1 cellular context compared by ENCODE assay signal in the genomic region with DNA sequence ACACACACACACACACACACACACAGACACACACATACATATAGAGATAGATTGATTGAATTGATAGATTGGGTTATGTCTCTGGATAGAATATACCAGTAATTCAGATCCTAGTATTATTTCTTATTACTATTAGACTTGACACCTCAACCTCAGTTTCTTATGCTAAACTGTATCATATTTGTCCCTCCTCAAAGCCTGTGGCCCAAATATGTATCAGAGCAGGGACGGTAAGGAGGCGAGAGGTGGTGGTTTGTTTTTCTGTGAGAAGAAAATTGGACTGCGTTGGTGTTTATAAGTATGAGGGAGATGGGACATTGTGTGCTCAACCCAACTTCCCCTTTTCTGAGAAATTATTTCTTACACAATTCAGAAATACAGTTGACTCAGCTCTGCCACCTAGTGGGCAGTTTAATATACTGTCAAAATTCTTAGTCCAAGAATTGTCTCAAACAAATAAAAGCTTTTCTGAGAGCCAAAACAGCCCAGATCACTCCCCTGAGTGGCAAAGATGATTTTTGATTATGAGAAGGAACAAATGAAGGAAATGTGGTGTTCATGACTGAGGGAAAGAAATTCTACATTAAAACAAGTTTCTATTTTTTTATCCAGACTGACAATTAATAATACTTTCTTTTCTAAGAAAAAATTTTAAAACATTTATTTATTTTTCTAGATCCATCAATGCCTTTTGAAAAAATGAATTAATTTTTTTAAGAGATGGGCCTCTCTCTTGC.
TF ChIP-seq lines count a peak whose summit lies in the region.

No MANE protein-coding gene starts in this region.

TF ChIP-seq in HepG2, 621 proteins besides CTCF, POLR2A, EP300 and RAD21 (continues in another document):
- TF ChIP-seq, protein P1, sequence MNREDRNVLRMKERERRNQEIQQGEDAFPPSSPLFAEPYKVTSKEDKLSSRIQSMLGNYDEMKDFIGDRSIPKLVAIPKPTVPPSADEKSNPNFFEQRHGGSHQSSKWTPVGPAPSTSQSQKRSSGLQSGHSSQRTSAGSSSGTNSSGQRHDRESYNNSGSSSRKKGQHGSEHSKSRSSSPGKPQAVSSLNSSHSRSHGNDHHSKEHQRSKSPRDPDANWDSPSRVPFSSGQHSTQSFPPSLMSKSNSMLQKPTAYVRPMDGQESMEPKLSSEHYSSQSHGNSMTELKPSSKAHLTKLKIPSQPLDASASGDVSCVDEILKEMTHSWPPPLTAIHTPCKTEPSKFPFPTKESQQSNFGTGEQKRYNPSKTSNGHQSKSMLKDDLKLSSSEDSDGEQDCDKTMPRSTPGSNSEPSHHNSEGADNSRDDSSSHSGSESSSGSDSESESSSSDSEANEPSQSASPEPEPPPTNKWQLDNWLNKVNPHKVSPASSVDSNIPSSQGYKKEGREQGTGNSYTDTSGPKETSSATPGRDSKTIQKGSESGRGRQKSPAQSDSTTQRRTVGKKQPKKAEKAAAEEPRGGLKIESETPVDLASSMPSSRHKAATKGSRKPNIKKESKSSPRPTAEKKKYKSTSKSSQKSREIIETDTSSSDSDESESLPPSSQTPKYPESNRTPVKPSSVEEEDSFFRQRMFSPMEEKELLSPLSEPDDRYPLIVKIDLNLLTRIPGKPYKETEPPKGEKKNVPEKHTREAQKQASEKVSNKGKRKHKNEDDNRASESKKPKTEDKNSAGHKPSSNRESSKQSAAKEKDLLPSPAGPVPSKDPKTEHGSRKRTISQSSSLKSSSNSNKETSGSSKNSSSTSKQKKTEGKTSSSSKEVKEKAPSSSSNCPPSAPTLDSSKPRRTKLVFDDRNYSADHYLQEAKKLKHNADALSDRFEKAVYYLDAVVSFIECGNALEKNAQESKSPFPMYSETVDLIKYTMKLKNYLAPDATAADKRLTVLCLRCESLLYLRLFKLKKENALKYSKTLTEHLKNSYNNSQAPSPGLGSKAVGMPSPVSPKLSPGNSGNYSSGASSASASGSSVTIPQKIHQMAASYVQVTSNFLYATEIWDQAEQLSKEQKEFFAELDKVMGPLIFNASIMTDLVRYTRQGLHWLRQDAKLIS (CRISPR knock-in tag; IDR thresholded peaks at IDR 0.05): no peak
- TF ChIP-seq MAFG (CRISPR knock-in tag; IDR thresholded peaks at IDR 0.05) (no peak), BRD4 (CRISPR knock-in tag; IDR thresholded peaks at IDR 0.05) (no peak), CEBPB (IDR thresholded peaks at IDR 0.05; ENCODE audit: borderline replicate concordance, low read depth, low read length) (peak; percentile 69; the same call in 1 of the 2 replicates), HOXA5 (CRISPR knock-in tag; IDR thresholded peaks at IDR 0.05) (no peak), MED8 (CRISPR knock-in tag; IDR thresholded peaks at IDR 0.05; ENCODE audit: insufficient replicate concordance) (no peak), TSC22D2 (CRISPR knock-in tag; IDR thresholded peaks at IDR 0.05; ENCODE audit: borderline replicate concordance) (no peak), TAF1 (CRISPR knock-in tag; IDR thresholded peaks at IDR 0.05) (no peak), ZNF558 (CRISPR knock-in tag; IDR thresholded peaks at IDR 0.05; ENCODE audit: borderline replicate concordance) (no peak), KLF9 (CRISPR knock-in tag; IDR thresholded peaks at IDR 0.05; ENCODE audit: low read depth) (no peak), HNF4A (CRISPR knock-in tag; IDR thresholded peaks at IDR 0.05) (no peak), ZNF263 (CRISPR knock-in tag; IDR thresholded peaks at IDR 0.05) (no peak), MIXL1 (CRISPR knock-in tag; IDR thresholded peaks at IDR 0.05) (no peak), HCFC1 (IDR thresholded peaks at IDR 0.05; ENCODE audit: low read depth, low read length) (no peak), CHD2 (IDR thresholded peaks at IDR 0.05; ENCODE audit: low read depth, low read length) (no peak), ZNF367 (CRISPR knock-in tag; IDR thresholded peaks at IDR 0.05; ENCODE audit: borderline replicate concordance) (no peak), ZNF20 (CRISPR knock-in tag; IDR thresholded peaks at IDR 0.05) (no peak), ZNF749 (CRISPR knock-in tag; IDR thresholded peaks at IDR 0.05; ENCODE audit: borderline replicate concordance) (no peak), SUZ12 (IDR thresholded peaks at IDR 0.05; ENCODE audit: low read depth, low read length) (no peak), FOSL2 (CRISPR knock-in tag; IDR thresholded peaks at IDR 0.05) (no peak), SMAD3 (CRISPR knock-in tag; IDR thresholded peaks at IDR 0.05) (0 out of 2 replicates have a peak, but pooled peaks have one; percentile 25), ZNF790 (CRISPR knock-in tag; IDR thresholded peaks at IDR 0.05; ENCODE audit: borderline replicate concordance) (no peak)
- TF ChIP-seq, protein P2, sequence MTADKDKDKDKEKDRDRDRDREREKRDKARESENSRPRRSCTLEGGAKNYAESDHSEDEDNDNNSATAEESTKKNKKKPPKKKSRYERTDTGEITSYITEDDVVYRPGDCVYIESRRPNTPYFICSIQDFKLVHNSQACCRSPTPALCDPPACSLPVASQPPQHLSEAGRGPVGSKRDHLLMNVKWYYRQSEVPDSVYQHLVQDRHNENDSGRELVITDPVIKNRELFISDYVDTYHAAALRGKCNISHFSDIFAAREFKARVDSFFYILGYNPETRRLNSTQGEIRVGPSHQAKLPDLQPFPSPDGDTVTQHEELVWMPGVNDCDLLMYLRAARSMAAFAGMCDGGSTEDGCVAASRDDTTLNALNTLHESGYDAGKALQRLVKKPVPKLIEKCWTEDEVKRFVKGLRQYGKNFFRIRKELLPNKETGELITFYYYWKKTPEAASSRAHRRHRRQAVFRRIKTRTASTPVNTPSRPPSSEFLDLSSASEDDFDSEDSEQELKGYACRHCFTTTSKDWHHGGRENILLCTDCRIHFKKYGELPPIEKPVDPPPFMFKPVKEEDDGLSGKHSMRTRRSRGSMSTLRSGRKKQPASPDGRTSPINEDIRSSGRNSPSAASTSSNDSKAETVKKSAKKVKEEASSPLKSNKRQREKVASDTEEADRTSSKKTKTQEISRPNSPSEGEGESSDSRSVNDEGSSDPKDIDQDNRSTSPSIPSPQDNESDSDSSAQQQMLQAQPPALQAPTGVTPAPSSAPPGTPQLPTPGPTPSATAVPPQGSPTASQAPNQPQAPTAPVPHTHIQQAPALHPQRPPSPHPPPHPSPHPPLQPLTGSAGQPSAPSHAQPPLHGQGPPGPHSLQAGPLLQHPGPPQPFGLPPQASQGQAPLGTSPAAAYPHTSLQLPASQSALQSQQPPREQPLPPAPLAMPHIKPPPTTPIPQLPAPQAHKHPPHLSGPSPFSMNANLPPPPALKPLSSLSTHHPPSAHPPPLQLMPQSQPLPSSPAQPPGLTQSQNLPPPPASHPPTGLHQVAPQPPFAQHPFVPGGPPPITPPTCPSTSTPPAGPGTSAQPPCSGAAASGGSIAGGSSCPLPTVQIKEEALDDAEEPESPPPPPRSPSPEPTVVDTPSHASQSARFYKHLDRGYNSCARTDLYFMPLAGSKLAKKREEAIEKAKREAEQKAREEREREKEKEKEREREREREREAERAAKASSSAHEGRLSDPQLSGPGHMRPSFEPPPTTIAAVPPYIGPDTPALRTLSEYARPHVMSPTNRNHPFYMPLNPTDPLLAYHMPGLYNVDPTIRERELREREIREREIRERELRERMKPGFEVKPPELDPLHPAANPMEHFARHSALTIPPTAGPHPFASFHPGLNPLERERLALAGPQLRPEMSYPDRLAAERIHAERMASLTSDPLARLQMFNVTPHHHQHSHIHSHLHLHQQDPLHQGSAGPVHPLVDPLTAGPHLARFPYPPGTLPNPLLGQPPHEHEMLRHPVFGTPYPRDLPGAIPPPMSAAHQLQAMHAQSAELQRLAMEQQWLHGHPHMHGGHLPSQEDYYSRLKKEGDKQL (CRISPR knock-in tag; IDR thresholded peaks at IDR 0.05; ENCODE audit: low read depth): no peak
- TF ChIP-seq, protein P3, sequence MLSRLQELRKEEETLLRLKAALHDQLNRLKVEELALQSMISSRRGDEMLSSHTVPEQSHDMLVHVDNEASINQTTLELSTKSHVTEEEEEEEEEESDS (CRISPR knock-in tag; IDR thresholded peaks at IDR 0.05; ENCODE audit: borderline replicate concordance): no peak
- TF ChIP-seq, protein P4, sequence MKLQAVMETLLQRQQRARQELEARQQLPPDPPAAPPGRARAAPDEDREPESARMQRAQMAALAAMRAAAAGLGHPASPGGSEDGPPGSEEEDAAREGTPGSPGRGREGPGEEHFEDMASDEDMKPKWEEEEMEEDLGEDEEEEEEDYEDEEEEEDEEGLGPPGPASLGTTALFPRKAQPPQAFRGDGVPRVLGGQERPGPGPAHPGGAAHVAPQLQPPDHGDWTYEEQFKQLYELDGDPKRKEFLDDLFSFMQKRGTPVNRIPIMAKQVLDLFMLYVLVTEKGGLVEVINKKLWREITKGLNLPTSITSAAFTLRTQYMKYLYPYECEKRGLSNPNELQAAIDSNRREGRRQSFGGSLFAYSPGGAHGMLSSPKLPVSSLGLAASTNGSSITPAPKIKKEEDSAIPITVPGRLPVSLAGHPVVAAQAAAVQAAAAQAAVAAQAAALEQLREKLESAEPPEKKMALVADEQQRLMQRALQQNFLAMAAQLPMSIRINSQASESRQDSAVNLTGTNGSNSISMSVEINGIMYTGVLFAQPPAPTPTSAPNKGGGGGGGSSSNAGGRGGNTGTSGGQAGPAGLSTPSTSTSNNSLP (IDR thresholded peaks at IDR 0.05; ENCODE audit: low read depth, low read length): 0 out of 2 replicates have a peak, but pooled peaks have one; percentile 33
- TF ChIP-seq, protein P5, sequence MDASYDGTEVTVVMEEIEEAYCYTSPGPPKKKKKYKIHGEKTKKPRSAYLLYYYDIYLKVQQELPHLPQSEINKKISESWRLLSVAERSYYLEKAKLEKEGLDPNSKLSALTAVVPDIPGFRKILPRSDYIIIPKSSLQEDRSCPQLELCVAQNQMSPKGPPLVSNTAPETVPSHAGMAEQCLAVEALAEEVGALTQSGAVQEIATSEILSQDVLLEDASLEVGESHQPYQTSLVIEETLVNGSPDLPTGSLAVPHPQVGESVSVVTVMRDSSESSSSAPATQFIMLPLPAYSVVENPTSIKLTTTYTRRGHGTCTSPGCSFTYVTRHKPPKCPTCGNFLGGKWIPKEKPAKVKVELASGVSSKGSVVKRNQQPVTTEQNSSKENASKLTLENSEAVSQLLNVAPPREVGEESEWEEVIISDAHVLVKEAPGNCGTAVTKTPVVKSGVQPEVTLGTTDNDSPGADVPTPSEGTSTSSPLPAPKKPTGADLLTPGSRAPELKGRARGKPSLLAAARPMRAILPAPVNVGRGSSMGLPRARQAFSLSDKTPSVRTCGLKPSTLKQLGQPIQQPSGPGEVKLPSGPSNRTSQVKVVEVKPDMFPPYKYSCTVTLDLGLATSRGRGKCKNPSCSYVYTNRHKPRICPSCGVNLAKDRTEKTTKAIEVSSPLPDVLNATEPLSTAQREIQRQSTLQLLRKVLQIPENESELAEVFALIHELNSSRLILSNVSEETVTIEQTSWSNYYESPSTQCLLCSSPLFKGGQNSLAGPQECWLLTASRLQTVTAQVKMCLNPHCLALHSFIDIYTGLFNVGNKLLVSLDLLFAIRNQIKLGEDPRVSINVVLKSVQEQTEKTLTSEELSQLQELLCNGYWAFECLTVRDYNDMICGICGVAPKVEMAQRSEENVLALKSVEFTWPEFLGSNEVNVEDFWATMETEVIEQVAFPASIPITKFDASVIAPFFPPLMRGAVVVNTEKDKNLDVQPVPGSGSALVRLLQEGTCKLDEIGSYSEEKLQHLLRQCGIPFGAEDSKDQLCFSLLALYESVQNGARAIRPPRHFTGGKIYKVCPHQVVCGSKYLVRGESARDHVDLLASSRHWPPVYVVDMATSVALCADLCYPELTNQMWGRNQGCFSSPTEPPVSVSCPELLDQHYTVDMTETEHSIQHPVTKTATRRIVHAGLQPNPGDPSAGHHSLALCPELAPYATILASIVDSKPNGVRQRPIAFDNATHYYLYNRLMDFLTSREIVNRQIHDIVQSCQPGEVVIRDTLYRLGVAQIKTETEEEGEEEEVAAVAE (CRISPR knock-in tag; IDR thresholded peaks at IDR 0.05; ENCODE audit: borderline replicate concordance): no peak
- TF ChIP-seq, protein P6, sequence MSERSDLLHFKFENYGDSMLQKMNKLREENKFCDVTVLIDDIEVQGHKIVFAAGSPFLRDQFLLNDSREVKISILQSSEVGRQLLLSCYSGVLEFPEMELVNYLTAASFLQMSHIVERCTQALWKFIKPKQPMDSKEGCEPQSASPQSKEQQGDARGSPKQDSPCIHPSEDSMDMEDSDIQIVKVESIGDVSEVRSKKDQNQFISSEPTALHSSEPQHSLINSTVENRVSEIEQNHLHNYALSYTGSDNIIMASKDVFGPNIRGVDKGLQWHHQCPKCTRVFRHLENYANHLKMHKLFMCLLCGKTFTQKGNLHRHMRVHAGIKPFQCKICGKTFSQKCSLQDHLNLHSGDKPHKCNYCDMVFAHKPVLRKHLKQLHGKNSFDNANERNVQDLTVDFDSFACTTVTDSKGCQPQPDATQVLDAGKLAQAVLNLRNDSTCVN (CRISPR knock-in tag; IDR thresholded peaks at IDR 0.05; ENCODE audit: borderline replicate concordance): no peak
- TF ChIP-seq, protein P7, sequence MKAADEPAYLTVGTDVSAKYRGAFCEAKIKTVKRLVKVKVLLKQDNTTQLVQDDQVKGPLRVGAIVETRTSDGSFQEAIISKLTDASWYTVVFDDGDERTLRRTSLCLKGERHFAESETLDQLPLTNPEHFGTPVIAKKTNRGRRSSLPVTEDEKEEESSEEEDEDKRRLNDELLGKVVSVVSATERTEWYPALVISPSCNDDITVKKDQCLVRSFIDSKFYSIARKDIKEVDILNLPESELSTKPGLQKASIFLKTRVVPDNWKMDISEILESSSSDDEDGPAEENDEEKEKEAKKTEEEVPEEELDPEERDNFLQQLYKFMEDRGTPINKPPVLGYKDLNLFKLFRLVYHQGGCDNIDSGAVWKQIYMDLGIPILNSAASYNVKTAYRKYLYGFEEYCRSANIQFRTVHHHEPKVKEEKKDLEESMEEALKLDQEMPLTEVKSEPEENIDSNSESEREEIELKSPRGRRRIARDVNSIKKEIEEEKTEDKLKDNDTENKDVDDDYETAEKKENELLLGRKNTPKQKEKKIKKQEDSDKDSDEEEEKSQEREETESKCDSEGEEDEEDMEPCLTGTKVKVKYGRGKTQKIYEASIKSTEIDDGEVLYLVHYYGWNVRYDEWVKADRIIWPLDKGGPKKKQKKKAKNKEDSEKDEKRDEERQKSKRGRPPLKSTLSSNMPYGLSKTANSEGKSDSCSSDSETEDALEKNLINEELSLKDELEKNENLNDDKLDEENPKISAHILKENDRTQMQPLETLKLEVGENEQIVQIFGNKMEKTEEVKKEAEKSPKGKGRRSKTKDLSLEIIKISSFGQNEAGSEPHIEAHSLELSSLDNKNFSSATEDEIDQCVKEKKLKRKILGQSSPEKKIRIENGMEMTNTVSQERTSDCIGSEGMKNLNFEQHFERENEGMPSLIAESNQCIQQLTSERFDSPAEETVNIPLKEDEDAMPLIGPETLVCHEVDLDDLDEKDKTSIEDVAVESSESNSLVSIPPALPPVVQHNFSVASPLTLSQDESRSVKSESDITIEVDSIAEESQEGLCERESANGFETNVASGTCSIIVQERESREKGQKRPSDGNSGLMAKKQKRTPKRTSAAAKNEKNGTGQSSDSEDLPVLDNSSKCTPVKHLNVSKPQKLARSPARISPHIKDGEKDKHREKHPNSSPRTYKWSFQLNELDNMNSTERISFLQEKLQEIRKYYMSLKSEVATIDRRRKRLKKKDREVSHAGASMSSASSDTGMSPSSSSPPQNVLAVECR (CRISPR knock-in tag; IDR thresholded peaks at IDR 0.05; ENCODE audit: borderline replicate concordance): no peak
- TF ChIP-seq, protein P8, sequence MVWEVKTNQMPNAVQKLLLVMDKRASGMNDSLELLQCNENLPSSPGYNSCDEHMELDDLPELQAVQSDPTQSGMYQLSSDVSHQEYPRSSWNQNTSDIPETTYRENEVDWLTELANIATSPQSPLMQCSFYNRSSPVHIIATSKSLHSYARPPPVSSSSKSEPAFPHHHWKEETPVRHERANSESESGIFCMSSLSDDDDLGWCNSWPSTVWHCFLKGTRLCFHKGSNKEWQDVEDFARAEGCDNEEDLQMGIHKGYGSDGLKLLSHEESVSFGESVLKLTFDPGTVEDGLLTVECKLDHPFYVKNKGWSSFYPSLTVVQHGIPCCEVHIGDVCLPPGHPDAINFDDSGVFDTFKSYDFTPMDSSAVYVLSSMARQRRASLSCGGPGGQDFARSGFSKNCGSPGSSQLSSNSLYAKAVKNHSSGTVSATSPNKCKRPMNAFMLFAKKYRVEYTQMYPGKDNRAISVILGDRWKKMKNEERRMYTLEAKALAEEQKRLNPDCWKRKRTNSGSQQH (CRISPR knock-in tag; IDR thresholded peaks at IDR 0.05; ENCODE audit: low read depth): no peak
